1 cellular context compared by ENCODE assay signal in genomic region chr14:93712079-93712837, GRCh38.
TF ChIP-seq lines count a peak whose summit lies in the region.

No MANE protein-coding gene starts in this region.

TF ChIP-seq in GM23338, 12 proteins besides CTCF, POLR2A, EP300 and RAD21 (continued from another document):
- TF ChIP-seq ZNF462 (CRISPR knock-in tag; IDR thresholded peaks at IDR 0.05) = no peak
- TF ChIP-seq, protein P1, sequence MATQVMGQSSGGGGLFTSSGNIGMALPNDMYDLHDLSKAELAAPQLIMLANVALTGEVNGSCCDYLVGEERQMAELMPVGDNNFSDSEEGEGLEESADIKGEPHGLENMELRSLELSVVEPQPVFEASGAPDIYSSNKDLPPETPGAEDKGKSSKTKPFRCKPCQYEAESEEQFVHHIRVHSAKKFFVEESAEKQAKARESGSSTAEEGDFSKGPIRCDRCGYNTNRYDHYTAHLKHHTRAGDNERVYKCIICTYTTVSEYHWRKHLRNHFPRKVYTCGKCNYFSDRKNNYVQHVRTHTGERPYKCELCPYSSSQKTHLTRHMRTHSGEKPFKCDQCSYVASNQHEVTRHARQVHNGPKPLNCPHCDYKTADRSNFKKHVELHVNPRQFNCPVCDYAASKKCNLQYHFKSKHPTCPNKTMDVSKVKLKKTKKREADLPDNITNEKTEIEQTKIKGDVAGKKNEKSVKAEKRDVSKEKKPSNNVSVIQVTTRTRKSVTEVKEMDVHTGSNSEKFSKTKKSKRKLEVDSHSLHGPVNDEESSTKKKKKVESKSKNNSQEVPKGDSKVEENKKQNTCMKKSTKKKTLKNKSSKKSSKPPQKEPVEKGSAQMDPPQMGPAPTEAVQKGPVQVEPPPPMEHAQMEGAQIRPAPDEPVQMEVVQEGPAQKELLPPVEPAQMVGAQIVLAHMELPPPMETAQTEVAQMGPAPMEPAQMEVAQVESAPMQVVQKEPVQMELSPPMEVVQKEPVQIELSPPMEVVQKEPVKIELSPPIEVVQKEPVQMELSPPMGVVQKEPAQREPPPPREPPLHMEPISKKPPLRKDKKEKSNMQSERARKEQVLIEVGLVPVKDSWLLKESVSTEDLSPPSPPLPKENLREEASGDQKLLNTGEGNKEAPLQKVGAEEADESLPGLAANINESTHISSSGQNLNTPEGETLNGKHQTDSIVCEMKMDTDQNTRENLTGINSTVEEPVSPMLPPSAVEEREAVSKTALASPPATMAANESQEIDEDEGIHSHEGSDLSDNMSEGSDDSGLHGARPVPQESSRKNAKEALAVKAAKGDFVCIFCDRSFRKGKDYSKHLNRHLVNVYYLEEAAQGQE (IDR thresholded peaks at IDR 0.05; ENCODE audit: unreplicated experiment) = no peak
- TF ChIP-seq EZH2phosphoT487 (IDR thresholded peaks at IDR 0.05; ENCODE audit: unreplicated experiment) = no peak
- TF ChIP-seq EZH2 (IDR thresholded peaks at IDR 0.05; ENCODE audit: low read depth, unreplicated experiment) = no peak
- no peak for TF ChIP-seq NANOG (IDR thresholded peaks at IDR 0.05; ENCODE audit: borderline replicate concordance)
